In genomic region chr5:134396274-134396673, GRCh38 we compare ENCODE assay signal across 26 cellular contexts. TPM values are rescaled to one million over a fixed set of nuclear protein-coding genes. Genes with fewer than 3 reads are reported as not detected.
DNase-seq lines count a peak whose midpoint lies in the region; ATAC-seq and TF ChIP-seq lines count a peak whose summit lies in the region.
"Had no signal": no experiment of that assay in that cellular context is flagged by ENCODE, and none has a peak within 500 bp of the region (broad histone marks: within the 10 kb centered on the region; RNA-seq: fewer than 3 reads in every experiment).

No MANE protein-coding gene starts in this region.

- TF ChIP-seq POLR2A in testis (IDR thresholded peaks at IDR 0.05): no peak

- H3K9me3 ChIP-seq in cardiac muscle cell (ENCODE audit: low read depth): no peaks in the 10 kb centered on the region
- H3K9me3 ChIP-seq in hepatocyte (ENCODE audit: low read depth): no peaks in the 10 kb centered on the region
- H3K9me3 ChIP-seq in testis: no peaks in the 10 kb centered on the region
- H3K9me3 ChIP-seq: Caco-2, MG63, SJCRH30 had no signal

- no peak overlapping the region for H2AFZ ChIP-seq in hepatocyte

- H3K36me3 ChIP-seq in cardiac muscle cell (peaks cover 47% of the 10 kb centered on the region), hepatocyte (replicated peaks; ENCODE audit: insufficient read depth, low read depth) (no peaks in the 10 kb centered on the region), testis (ENCODE audit: low read depth, missing control alignments) (no peaks in the 10 kb centered on the region)

- DNase-seq in cardiac muscle cell (ENCODE audit: low read depth in 1 of 2, low spot score in 1 of 2): no peak
- DNase-seq in Right ventricle myocardium inferior (ENCODE audit: missing footprints): no peak
- peak; percentile 41 for DNase-seq in hepatocyte (ENCODE audit: low spot score)
- no peak for DNase-seq in NCI-H1417 (lab: John Stamatoyannopoulos, UW)
- DNase-seq in activated gamma-delta T cell (lab: John Stamatoyannopoulos, UW): no peak
- no peak for DNase-seq in testis
- DNase-seq: C1 segment of cervical spinal cord; CD8-positive, alpha-beta T cell; DMS 273 treated with DMSO at 0.1 percent for 48 hours; DMS79; EL; GF-D8; H9; KBM-7; MG63; NCI-H1105 treated with DMSO at 0.1 percent for 48 hours; NCI-H2029; NCI-H446 treated with DMSO at 0.1 percent for 48 hours; NCI-H526; NCI-H82; NK-92 treated with Interleukin-12 subunit alpha and Interleukin-12 subunit beta, amount 100 ng/mL, for 24 hours; PC-3; SJCRH30 had no signal

- no peak for TF ChIP-seq CTCF in cardiac muscle cell (IDR thresholded peaks at IDR 0.05; ENCODE audit: low read depth, low read length)
- TF ChIP-seq CTCF in hepatocyte (IDR thresholded peaks at IDR 0.05; ENCODE audit: poor library complexity): no peak
- no peak for TF ChIP-seq CTCF in testis (IDR thresholded peaks at IDR 0.05)

- ATAC-seq in Right ventricle myocardium inferior: no peak
- ATAC-seq: CD8-positive, alpha-beta T cell; PC-3 had no signal

- no peak overlapping the region for H3K4me2 ChIP-seq in hepatocyte

- no peak overlapping the region for H3K4me3 ChIP-seq in cardiac muscle cell
- H3K4me3 ChIP-seq in hepatocyte: no peak overlapping the region
- H3K4me3 ChIP-seq in testis: no peak overlapping the region
- H3K4me3 ChIP-seq: MG63, SJCRH30 had no signal

- peaks cover 4% of the 10 kb centered on the region for H4K20me1 ChIP-seq in hepatocyte (ENCODE audit: insufficient read depth, poor library complexity, severe bottlenecking)

- H3K79me2 ChIP-seq in hepatocyte: no peaks in the 10 kb centered on the region

- H3K4me1 ChIP-seq in cardiac muscle cell (ENCODE audit: low read depth): no peaks in the 10 kb centered on the region
- H3K4me1 ChIP-seq in hepatocyte (ENCODE audit: insufficient read depth): no peaks in the 10 kb centered on the region
- peaks cover 3% of the 10 kb centered on the region for H3K4me1 ChIP-seq in testis
- H3K4me1 ChIP-seq: SJCRH30 had no signal

- no peaks in the 10 kb centered on the region for H3K27me3 ChIP-seq in cardiac muscle cell
- no peaks in the 10 kb centered on the region for H3K27me3 ChIP-seq in hepatocyte
- H3K27me3 ChIP-seq in testis: no peaks in the 10 kb centered on the region
- H3K27me3 ChIP-seq: MG63, SJCRH30 had no signal

- 81% methylated on average over 4 of the region's 4 CpGs for WGBS in hepatocyte (ENCODE audit: low lambda C conversion rate, missing lambda C conversion rate)
- WGBS in testis, 2 donors: 82 to 87% methylated on average over 4 of the region's 4 CpGs

- no peak for TF ChIP-seq RAD21 in Ishikawa (IDR thresholded peaks at IDR 0.05; ENCODE audit: low read depth)

- no peak for TF ChIP-seq EP300 in Ishikawa (IDR thresholded peaks at IDR 0.05; ENCODE audit: borderline replicate concordance)

- H3K9me2 ChIP-seq in hepatocyte (replicated peaks; ENCODE audit: insufficient read depth): no peaks in the 10 kb centered on the region

- peak overlapping the region; percentile 26 for H3K27ac ChIP-seq in cardiac muscle cell
- H3K27ac ChIP-seq in hepatocyte: peak overlapping the region; percentile 45
- H3K27ac ChIP-seq in testis: no peak overlapping the region
- H3K27ac ChIP-seq: SJCRH30 had no signal

- intact Hi-C loops in Right ventricle myocardium inferior (cut with DNase I): no loop called here
- intact Hi-C loops in testis (cut with DNase I; ENCODE audit: low total_unique reads): no loop called here

TF ChIP-seq in Ishikawa, 13 proteins besides CTCF, POLR2A, EP300 and RAD21:
- TF ChIP-seq CREB1 (IDR thresholded peaks at IDR 0.05; ENCODE audit: low read depth): no peak
- TF ChIP-seq USF1 (IDR thresholded peaks at IDR 0.05): peak; percentile 29; the same call in 1 of the 2 replicates

RNA-seq across cellular contexts. Expression of gene CDKN2AIPNL, which starts 15.4 kb away (rescaled TPM):
- total RNA-seq in cardiac muscle cell: 32.0 and 36.9 TPM in 2 replicates
- polyA plus RNA-seq in cardiac muscle cell: 64.9 and 68.7 TPM in 2 replicates
- 45.7 TPM for total RNA-seq in Right ventricle myocardium inferior
- total RNA-seq in hepatocyte: 24.1 and 34.4 TPM in 2 replicates
- polyA plus RNA-seq in hepatocyte: 29.9 and 30.0 TPM in 2 replicates
- 10 to 100 TPM; 36.0 to 42.6 TPM for total RNA-seq in testis
- 37.1 TPM for polyA plus RNA-seq in testis (ENCODE audit: insufficient read depth, low read depth, low replicate concordance)

RNA-seq across cellular contexts. Expression of gene UBE2B, which starts 24.9 kb away (rescaled TPM):
- 17.8 and 23.6 TPM in 2 replicates for total RNA-seq in cardiac muscle cell
- polyA plus RNA-seq in cardiac muscle cell: 159 and 164 TPM in 2 replicates
- total RNA-seq in Right ventricle myocardium inferior: 258 TPM
- 78.9 and 82.0 TPM in 2 replicates for total RNA-seq in hepatocyte
- polyA plus RNA-seq in hepatocyte: 117 and 128 TPM in 2 replicates
- total RNA-seq in testis: 10 to 100 TPM; 70.9 to 87.4 TPM
- polyA plus RNA-seq in testis (ENCODE audit: insufficient read depth, low read depth, low replicate concordance): 95.6 TPM

RNA-seq across cellular contexts. Expression of gene CDKL3, which starts 29.3 kb away (rescaled TPM):
- total RNA-seq in cardiac muscle cell (2.7 and 6.6 TPM in 2 replicates), Right ventricle myocardium inferior (4.7 TPM), hepatocyte (1.4 and 3.4 TPM in 2 replicates), testis (10 to 100 TPM in 1 of 2 donors, 1 to 10 TPM in 1; 9.7 to 20.3 TPM)
- polyA plus RNA-seq in cardiac muscle cell (3.7 and 8.8 TPM in 2 replicates), hepatocyte (1.1 and 1.4 TPM in 2 replicates), testis (ENCODE audit: insufficient read depth, low read depth, low replicate concordance) (23.4 TPM)
- total RNA-seq: HT-29, PC-3 had no signal

Comparison
In these comparisons a context has a peak if more than half of its experiments do, and no peak if none do; other contexts are left out.
1. H3K27ac ChIP-seq: peak in cardiac muscle cell (single experiment) and hepatocyte (single experiment); none in testis (0 of 2).